In genomic region chr10:33150904-33151303, GRCh38 we compare ENCODE assay signal across 14 cellular contexts.
"Had no signal": no experiment of that assay in that cellular context is flagged by ENCODE, and none has a peak within 500 bp of the region (broad histone marks: within the 10 kb centered on the region; RNA-seq: fewer than 3 reads in every experiment).

No MANE protein-coding gene starts in this region.

- DNase-seq: activated CD4-positive, alpha-beta T cell treated with anti-CD3 and anti-CD28 coated beads for 1 hour; activated CD8-positive, alpha-beta memory T cell treated with anti-CD3 and anti-CD28 coated beads, Interleukin-2, amount 50 U/mL, for 4 hours; activated CD8-positive, alpha-beta T cell treated with anti-CD3 and anti-CD28 coated beads for 36 hours; activated naive CD4-positive, alpha-beta T cell treated with anti-CD3 and anti-CD28 coated beads for 36 hours; adrenal gland; caudate nucleus; immature natural killer cell; naive B cell; small intestine; tibial artery had no signal

- H3K27ac Mint-ChIP-seq: activated CD8-positive, alpha-beta T cell treated with anti-CD3 and anti-CD28 coated beads for 36 hours; activated naive CD4-positive, alpha-beta T cell treated with anti-CD3 and anti-CD28 coated beads for 36 hours; dendritic cell treated with granulocyte-macrophage colony-stimulating factor and Interleukin-4, amounts not matched to agents 40 ng/mL and 50 ng/mL, for 4 days; T-helper 1 cell treated with Interleukin-12 subunit alpha and Interleukin-12 subunit beta and Interleukin-4 antibody, amounts not matched to agents 30 μg/mL and 1 μg/mL, for 36 hours had no signal

- H3K4me3 ChIP-seq: adrenal gland, lung, right atrium auricular region, tibial artery had no signal

- H3K27me3 ChIP-seq: adrenal gland, right atrium auricular region, tibial artery had no signal

- H3K27ac ChIP-seq: tibial artery had no signal

- ATAC-seq: activated CD8-positive, alpha-beta T cell treated with anti-CD3 and anti-CD28 coated beads for 36 hours had no signal

- H3K9me3 Mint-ChIP-seq: dendritic cell treated with granulocyte-macrophage colony-stimulating factor and Interleukin-4, amounts not matched to agents 40 ng/mL and 50 ng/mL, for 4 days; immature natural killer cell had no signal

- H3K36me3 ChIP-seq: adrenal gland, right atrium auricular region, tibial artery had no signal

- H3K36me3 Mint-ChIP-seq: immature natural killer cell, naive B cell had no signal

- H3K9me3 ChIP-seq: adrenal gland, right atrium auricular region, tibial artery had no signal

- H3K4me3 Mint-ChIP-seq: activated CD8-positive, alpha-beta T cell treated with anti-CD3 and anti-CD28 coated beads for 36 hours; activated naive CD4-positive, alpha-beta T cell treated with anti-CD3 and anti-CD28 coated beads for 36 hours; dendritic cell treated with granulocyte-macrophage colony-stimulating factor and Interleukin-4, amounts not matched to agents 40 ng/mL and 50 ng/mL, for 4 days; immature natural killer cell; naive B cell; T-helper 1 cell treated with Interleukin-12 subunit alpha and Interleukin-12 subunit beta and Interleukin-4 antibody, amounts not matched to agents 30 μg/mL and 1 μg/mL, for 36 hours had no signal
